Comparison of ENCODE assay signal across 1 cellular context in genomic region chr2:11753452-11753885, GRCh38.
TF ChIP-seq lines count a peak whose summit lies in the region.

No MANE protein-coding gene starts in this region.

TF ChIP-seq in K562, 482 proteins besides CTCF, POLR2A, EP300 and RAD21 (continued from another document and continues in another):
- TF ChIP-seq CHD7 (IDR thresholded peaks at IDR 0.05; ENCODE audit: low read depth, low read length) = no peak
- TF ChIP-seq ETV5 (CRISPR knock-in tag; IDR thresholded peaks at IDR 0.05; ENCODE audit: low read depth) = no peak
- no peak for TF ChIP-seq ZNF277 (CRISPR knock-in tag; IDR thresholded peaks at IDR 0.05; ENCODE audit: borderline replicate concordance)
- no peak for TF ChIP-seq ZNF280A (IDR thresholded peaks at IDR 0.05; ENCODE audit: low read depth, partially characterized antibody)
- TF ChIP-seq ZKSCAN1 (IDR thresholded peaks at IDR 0.05; ENCODE audit: low read depth, low read length) = no peak
- no peak for TF ChIP-seq TCF7 (IDR thresholded peaks at IDR 0.05; ENCODE audit: borderline replicate concordance)
- no peak for TF ChIP-seq RBM25 (IDR thresholded peaks at IDR 0.05; ENCODE audit: low read depth, low read length, severe bottlenecking)
- TF ChIP-seq HLTF (IDR thresholded peaks at IDR 0.05) = no peak
- TF ChIP-seq SRSF1 (IDR thresholded peaks at IDR 0.05; ENCODE audit: low read depth, low read length) = no peak
- TF ChIP-seq MEIS2 (IDR thresholded peaks at IDR 0.05; ENCODE audit: partially characterized antibody) = peak; percentile 98
- no peak for TF ChIP-seq SMARCA5 (IDR thresholded peaks at IDR 0.05)
- TF ChIP-seq ARID4B (CRISPR knock-in tag; IDR thresholded peaks at IDR 0.05) = no peak
- TF ChIP-seq PRPF4 (IDR thresholded peaks at IDR 0.05; ENCODE audit: insufficient read depth, low read depth, low read length, poor library complexity, severe bottlenecking) = no peak
- no peak for TF ChIP-seq CBX1 (IDR thresholded peaks at IDR 0.05; ENCODE audit: low read depth)
- TF ChIP-seq RBM34 (IDR thresholded peaks at IDR 0.05; ENCODE audit: borderline replicate concordance, insufficient read depth, low read length) = no peak
- peak; percentile 12 to 20; a peak in 1 of 4 replicates for TF ChIP-seq NRF1 (conservative IDR thresholded peaks at IDR 0.05 in 1 of 2, IDR thresholded peaks at IDR 0.05 in 1 of 2)
- TF ChIP-seq KDM5B (IDR thresholded peaks at IDR 0.05; ENCODE audit: insufficient replicate concordance, low read depth, low read length) = no peak
- 0 out of 2 replicates have a peak, but pooled peaks have one; percentile 48 for TF ChIP-seq MEF2A (IDR thresholded peaks at IDR 0.05; ENCODE audit: control insufficient read depth, low read depth, low read length)
- no peak for TF ChIP-seq TAF1 (IDR thresholded peaks at IDR 0.05; ENCODE audit: control insufficient read depth, extremely low read depth, insufficient read depth, low read length, severe bottlenecking)
- no peak for TF ChIP-seq GTF2A2 (tag; IDR thresholded peaks at IDR 0.05)
- no peak for TF ChIP-seq ZNF217 (CRISPR knock-in tag; IDR thresholded peaks at IDR 0.05)
- TF ChIP-seq PHTF2 (CRISPR knock-in tag; IDR thresholded peaks at IDR 0.05) = no peak
- TF ChIP-seq SMARCB1 (IDR thresholded peaks at IDR 0.05; ENCODE audit: insufficient read length, low read depth) = no peak
- TF ChIP-seq NKRF (IDR thresholded peaks at IDR 0.05; ENCODE audit: borderline replicate concordance) = no peak
- TF ChIP-seq NEUROD1 (IDR thresholded peaks at IDR 0.05; ENCODE audit: borderline replicate concordance, low read depth, low read length, partially characterized antibody) = peak; percentile 15
- TF ChIP-seq RNF219 (CRISPR knock-in tag; IDR thresholded peaks at IDR 0.05) = no peak
- no peak for TF ChIP-seq HNRNPK (IDR thresholded peaks at IDR 0.05; ENCODE audit: low read depth, low read length, poor library complexity, severe bottlenecking)
- no peak for TF ChIP-seq TGIF2 (CRISPR knock-in tag; IDR thresholded peaks at IDR 0.05)
- no peak for TF ChIP-seq CHD2 (IDR thresholded peaks at IDR 0.05; ENCODE audit: low read depth, low read length)
- peak; percentile 100 for TF ChIP-seq SPI1 (IDR thresholded peaks at IDR 0.05; ENCODE audit: borderline replicate concordance, low read depth, low read length)
- peak; percentile 45; the same call in 1 of the 2 replicates for TF ChIP-seq NCOA1 (IDR thresholded peaks at IDR 0.05; ENCODE audit: low read depth)
- TF ChIP-seq FOS (IDR thresholded peaks at IDR 0.05; ENCODE audit: extremely low read depth, insufficient read length) = no peak
- TF ChIP-seq THRAP3 (IDR thresholded peaks at IDR 0.05; ENCODE audit: borderline replicate concordance) = no peak
